1 cellular context compared by ENCODE assay signal in the genomic region with DNA sequence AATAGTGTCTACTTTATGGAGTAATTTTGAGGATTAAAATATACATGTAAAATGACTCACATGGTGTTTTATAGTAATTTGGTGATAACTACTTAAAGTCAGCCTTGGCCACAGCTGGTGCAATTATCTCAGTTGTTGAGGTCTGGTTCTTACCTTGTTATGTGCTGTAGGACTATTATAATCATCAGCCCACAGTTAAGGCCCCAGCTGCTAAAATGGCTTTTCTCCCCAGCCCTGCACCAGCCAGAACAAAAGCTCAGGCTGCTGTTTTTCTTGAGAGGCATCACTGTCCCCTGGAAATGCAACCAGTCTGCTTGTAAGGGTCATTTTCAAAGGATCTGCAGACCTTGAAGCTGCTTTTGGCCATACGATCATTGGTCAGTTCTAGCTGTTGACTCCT.
TF ChIP-seq lines count a peak whose summit lies in the region.

No MANE protein-coding gene starts in this region.

TF ChIP-seq in H1, 55 proteins besides CTCF, POLR2A, EP300 and RAD21 (continued from another document):
- TF ChIP-seq MAFK (IDR thresholded peaks at IDR 0.05; ENCODE audit: low read depth, low read length): no peak
- TF ChIP-seq CBX5 (IDR thresholded peaks at IDR 0.05; ENCODE audit: low read depth, low read length): no peak
